Comparison of ENCODE assay signal across 8 cellular contexts in genomic region chr3:125141596-125142417, GRCh38.
DNase-seq lines count a peak whose midpoint lies in the region; ATAC-seq and TF ChIP-seq lines count a peak whose summit lies in the region.

No MANE protein-coding gene starts in this region.

- H4K20me1 ChIP-seq in BLaER1 treated with 17β-estradiol and CSF1 and Interleukin-3, amounts not matched to agents 10 nM and 100 nM = peaks cover 0 to 10% (median 0%) of the 10 kb centered on the region in 11 experiments; a peak in 2 of 22 replicates

- peak; percentile 46 to 48 for DNase-seq in activated CD4-positive, alpha-beta T cell treated with anti-CD3 and anti-CD28 coated beads, Interleukin-2, amount 50 U/mL, for 4 hours
- DNase-seq in endodermal cell = peak; percentile 88
- DNase-seq in dedifferentiated amniotic fluid mesenchymal stem cell (ENCODE audit: extremely low spot score) = no peak

- H3K27ac ChIP-seq in BLaER1 treated with 17β-estradiol and CSF1 and Interleukin-3, amounts not matched to agents 10 nM and 100 nM = peak overlapping the region; percentile 55 to 83 (median 74); a peak in 21 of 22 replicates
- H3K27ac ChIP-seq in endodermal cell (ENCODE audit: low read depth, low read length) (no peak overlapping the region), muscle layer of duodenum (ENCODE audit: low read length) (no peak overlapping the region)

- peak overlapping the region; percentile 80 to 98 (median 93) for H3K4me2 ChIP-seq in BLaER1 treated with 17β-estradiol and CSF1 and Interleukin-3, amounts not matched to agents 10 nM and 100 nM

- no peaks in the 10 kb centered on the region for H3K36me3 Mint-ChIP-seq in endodermal cell (ENCODE audit: low read depth)
- H3K36me3 Mint-ChIP-seq in stimulated activated memory B cell treated with anti-CD40 and anti-IgM and Interleukin-4, amounts not matched to agents 10 μg/mL and 1 μg/mL and 100 μg/mL, for 72 hours = no peaks in the 10 kb centered on the region

- H3K27ac Mint-ChIP-seq in endodermal cell = no peak overlapping the region
- peak overlapping the region; percentile 94 for H3K27ac Mint-ChIP-seq in stimulated activated memory B cell treated with anti-CD40 and anti-IgM and Interleukin-4, amounts not matched to agents 10 μg/mL and 1 μg/mL and 100 μg/mL, for 72 hours

- peaks cover 17% of the 10 kb centered on the region for H3K27me3 Mint-ChIP-seq in endodermal cell (ENCODE audit: insufficient read depth)
- no peaks in the 10 kb centered on the region for H3K27me3 Mint-ChIP-seq in stimulated activated memory B cell treated with anti-CD40 and anti-IgM and Interleukin-4, amounts not matched to agents 10 μg/mL and 1 μg/mL and 100 μg/mL, for 72 hours

- peaks cover 28% of the 10 kb centered on the region for H3K4me1 Mint-ChIP-seq in endodermal cell
- H3K4me1 Mint-ChIP-seq in stimulated activated memory B cell treated with anti-CD40 and anti-IgM and Interleukin-4, amounts not matched to agents 10 μg/mL and 1 μg/mL and 100 μg/mL, for 72 hours = peaks cover 72% of the 10 kb centered on the region

- peak; percentile 64 for TF ChIP-seq CTCF in endodermal cell (conservative IDR thresholded peaks at IDR 0.05)

- H3K36me3 ChIP-seq in BLaER1 treated with 17β-estradiol and CSF1 and Interleukin-3, amounts not matched to agents 10 nM and 100 nM = no peaks in the 10 kb centered on the region
- H3K36me3 ChIP-seq in endodermal cell (ENCODE audit: control insufficient read depth, insufficient read depth, low read length) (no peaks in the 10 kb centered on the region), muscle layer of duodenum (ENCODE audit: control insufficient read depth in 1 of 2, insufficient read depth in 2 of 2, low read length in 2 of 2) (no peaks in the 10 kb centered on the region)

- peak overlapping the region; percentile 44 for H3K4me3 Mint-ChIP-seq in endodermal cell
- H3K4me3 Mint-ChIP-seq in stimulated activated memory B cell treated with anti-CD40 and anti-IgM and Interleukin-4, amounts not matched to agents 10 μg/mL and 1 μg/mL and 100 μg/mL, for 72 hours = peak overlapping the region; percentile 80

- peaks cover 0 to 11% (median 0%) of the 10 kb centered on the region in 11 experiments; a peak in 2 of 22 replicates for H3K9me3 ChIP-seq in BLaER1 treated with 17β-estradiol and CSF1 and Interleukin-3, amounts not matched to agents 10 nM and 100 nM (replicated peaks in 1 of 11)
- H3K9me3 ChIP-seq in endodermal cell (ENCODE audit: control insufficient read depth, low read length) (no peaks in the 10 kb centered on the region), muscle layer of duodenum (ENCODE audit: control insufficient read depth in 1 of 2, low read length in 2 of 2) (no peaks in the 10 kb centered on the region)

- peaks cover 59 to 82% (median 76%) of the 10 kb centered on the region in 10 experiments for H3K4me1 ChIP-seq in BLaER1 treated with 17β-estradiol and CSF1 and Interleukin-3, amounts not matched to agents 10 nM and 100 nM
- H3K4me1 ChIP-seq in endodermal cell (ENCODE audit: control insufficient read depth, insufficient read depth, low read length) (peaks cover 9% of the 10 kb centered on the region), muscle layer of duodenum (ENCODE audit: control insufficient read depth in 1 of 2, insufficient read depth in 2 of 2, low read length in 2 of 2) (peaks cover 4 to 24% of the 10 kb centered on the region in 2 donors)

- H3K4me3 ChIP-seq in BLaER1 treated with 17β-estradiol and CSF1 and Interleukin-3, amounts not matched to agents 10 nM and 100 nM = peak overlapping the region in 9 of 10 experiments; percentile 12 to 63 (median 54); a peak in 18 of 20 replicates
- H3K4me3 ChIP-seq in endodermal cell (ENCODE audit: low read length) (no peak overlapping the region), muscle layer of duodenum (ENCODE audit: low read depth in 1 of 2, low read length in 2 of 2) (peak overlapping the region; percentile 21 to 62)

- no peaks in the 10 kb centered on the region for H3K9me3 Mint-ChIP-seq in endodermal cell
- no peaks in the 10 kb centered on the region for H3K9me3 Mint-ChIP-seq in stimulated activated memory B cell treated with anti-CD40 and anti-IgM and Interleukin-4, amounts not matched to agents 10 μg/mL and 1 μg/mL and 100 μg/mL, for 72 hours

- peak overlapping the region; percentile 47 to 77 (median 69); a peak in 21 of 22 replicates for H3K9ac ChIP-seq in BLaER1 treated with 17β-estradiol and CSF1 and Interleukin-3, amounts not matched to agents 10 nM and 100 nM
- no peak overlapping the region for H3K9ac ChIP-seq in endodermal cell (ENCODE audit: extremely low read depth, low read length, poor library complexity, severe bottlenecking)

- ATAC-seq in GM19372 (IDR thresholded peaks at IDR 0.05; ENCODE audit: low read depth, unreplicated experiment) (peak; percentile 59), HG03520 (IDR thresholded peaks at IDR 0.05; ENCODE audit: unreplicated experiment) (peak; percentile 59)
- ATAC-seq in stimulated activated memory B cell treated with anti-CD40 and anti-IgM and Interleukin-4, amounts not matched to agents 10 μg/mL and 1 μg/mL and 100 μg/mL, for 72 hours = peak; percentile 86

- H3K27me3 ChIP-seq in BLaER1 treated with 17β-estradiol and CSF1 and Interleukin-3, amounts not matched to agents 10 nM and 100 nM = peaks cover 0 to 22% (median 7%) of the 10 kb centered on the region in 11 experiments; a peak in 10 of 22 replicates
- peaks cover 17% of the 10 kb centered on the region for H3K27me3 ChIP-seq in endodermal cell (ENCODE audit: control insufficient read depth, insufficient read depth, low read length, poor library complexity, severe bottlenecking)
- no peaks in the 10 kb centered on the region for H3K27me3 ChIP-seq in muscle layer of duodenum (ENCODE audit: low read depth, low read length)

- 23 to 29% methylated on average over 33 to 61 of the region's 61 CpGs for WGBS in endodermal cell (ENCODE audit: insufficient coverage in 1 of 2, insufficient read length in 1 of 2), 2 experiments

Comparison
In these comparisons a context has a peak if more than half of its experiments do, and no peak if none do; other contexts are left out.
1. H3K27ac ChIP-seq: peak in BLaER1 treated with 17β-estradiol and CSF1 and Interleukin-3, amounts not matched to agents 10 nM and 100 nM (11 of 11); none in endodermal cell (single experiment) and muscle layer of duodenum (single experiment).
2. Peak in every context shown above with its lines, with median percentiles within 50 percentile points of each other: ATAC-seq.